Comparison of ENCODE assay signal across 8 cellular contexts in the genomic region with DNA sequence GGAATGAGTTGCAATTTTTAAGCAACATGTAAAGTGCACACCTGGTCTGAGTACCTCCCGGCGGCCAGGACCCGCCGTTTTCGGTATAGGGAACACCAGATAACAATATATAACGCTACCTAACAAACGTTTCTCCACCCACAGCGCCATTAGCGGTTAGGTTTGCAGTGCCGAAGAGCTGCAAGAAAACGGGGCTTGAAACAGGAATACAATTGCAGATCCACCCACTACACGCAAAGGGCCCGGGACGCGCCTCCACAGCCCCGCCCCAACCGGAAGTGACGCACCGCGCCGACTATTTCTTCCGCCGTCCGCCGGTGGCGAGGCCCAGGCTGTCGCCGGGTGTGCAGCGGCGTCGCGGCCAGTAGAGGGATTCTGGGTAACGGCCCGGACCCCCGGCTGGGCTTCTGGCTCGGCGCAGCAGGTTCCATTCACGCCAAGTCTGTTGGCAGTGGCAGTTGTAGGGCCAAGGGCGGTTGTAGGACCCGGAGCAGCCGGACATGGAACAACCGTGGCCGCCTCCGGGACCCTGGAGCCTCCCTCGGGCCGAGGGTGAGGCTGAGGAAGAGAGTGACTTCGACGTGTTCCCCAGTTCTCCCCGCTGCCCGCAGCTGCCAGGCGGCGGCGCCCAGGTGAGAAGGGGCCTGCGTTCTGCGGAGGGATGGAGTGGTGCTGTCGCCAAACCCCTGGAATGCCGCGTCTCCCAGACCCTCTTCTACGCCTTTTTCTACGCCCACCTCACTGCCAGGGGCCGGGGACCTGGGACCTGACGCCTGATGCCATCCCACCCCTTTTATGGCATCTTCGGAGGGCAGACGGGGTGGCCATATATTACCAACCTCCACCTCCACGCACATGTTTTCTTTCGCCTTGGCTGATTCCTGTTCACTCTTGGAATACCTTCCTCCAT.
A peak's percentile ranks its signal among the peaks of the same experiment; 100 is the strongest.
DNase-seq lines count a peak whose midpoint lies in the region; ATAC-seq lines count a peak whose summit lies in the region.

A gene (plus strand): TSS at position 302 of the 910 bp plus-strand sequence. CDS start 199 bp downstream, at position 501.

- H3K27me3 Mint-ChIP-seq in effector memory CD8-positive, alpha-beta T cell: peaks cover 0 to 4% of the 10 kb centered on the region in 2 donors
- H3K27me3 Mint-ChIP-seq in memory B cell: peaks cover 1% of the 10 kb centered on the region

- no peak within 1 kb of the TSS for H3K4me3 Mint-ChIP-seq in effector memory CD8-positive, alpha-beta T cell
- H3K4me3 Mint-ChIP-seq in memory B cell: no peak within 1 kb of the TSS

- ATAC-seq in GM19467 (IDR thresholded peaks at IDR 0.05; ENCODE audit: unreplicated experiment) (peak; percentile 94), memory B cell (ENCODE audit: low read depth) (peak; percentile 95)
- peak; percentile 93 for ATAC-seq in effector memory CD8-positive, alpha-beta T cell (replicated peaks)

- DNase-seq in COLO668 (lab: John Stamatoyannopoulos, UW; ENCODE audit: unreplicated experiment): peak; percentile 96
- DNase-seq in HS-5 (ENCODE audit: low read depth): peak; percentile 79
- DNase-seq in NK-92 (lab: John Stamatoyannopoulos, UW; ENCODE audit: unreplicated experiment): peak; percentile 83
- peak; percentile 100 for DNase-seq in activated CD8-positive, alpha-beta memory T cell treated with anti-CD3 and anti-CD28 coated beads for 24 hours
- peak; percentile 100 for DNase-seq in effector memory CD8-positive, alpha-beta T cell
- peak; percentile 99 for DNase-seq in memory B cell (ENCODE audit: low spot score in 2 of 2)
- peak; percentile 97 for DNase-seq in stimulated activated CD8-positive, alpha-beta memory T cell treated with anti-CD3 and anti-CD28 coated beads, Interleukin-12 subunit alpha, Interleukin-12 subunit beta, amount 100 ng/mL, for 24 hours (ENCODE audit: extremely low read depth)

- peaks cover 6 to 10% of the 10 kb centered on the region in 2 donors for H3K4me1 Mint-ChIP-seq in effector memory CD8-positive, alpha-beta T cell (ENCODE audit: low read depth in 2 of 2)
- peaks cover 11% of the 10 kb centered on the region for H3K4me1 Mint-ChIP-seq in memory B cell

- no peak within 1 kb of the TSS for H3K27ac Mint-ChIP-seq in effector memory CD8-positive, alpha-beta T cell
- H3K27ac Mint-ChIP-seq in memory B cell: no peak within 1 kb of the TSS

- H3K36me3 Mint-ChIP-seq in effector memory CD8-positive, alpha-beta T cell (ENCODE audit: insufficient read depth): peaks cover 2% of the 10 kb centered on the region
- H3K36me3 Mint-ChIP-seq in memory B cell: peaks cover 9% of the 10 kb centered on the region

- no peaks in the 10 kb centered on the region for H3K9me3 Mint-ChIP-seq in effector memory CD8-positive, alpha-beta T cell
- H3K9me3 Mint-ChIP-seq in memory B cell: no peaks in the 10 kb centered on the region

Comparison
In these comparisons a context has a peak if more than half of its experiments do, and no peak if none do; other contexts are left out.
1. Peak in every context shown above with its lines: DNase-seq and ATAC-seq.